In the genomic region with DNA sequence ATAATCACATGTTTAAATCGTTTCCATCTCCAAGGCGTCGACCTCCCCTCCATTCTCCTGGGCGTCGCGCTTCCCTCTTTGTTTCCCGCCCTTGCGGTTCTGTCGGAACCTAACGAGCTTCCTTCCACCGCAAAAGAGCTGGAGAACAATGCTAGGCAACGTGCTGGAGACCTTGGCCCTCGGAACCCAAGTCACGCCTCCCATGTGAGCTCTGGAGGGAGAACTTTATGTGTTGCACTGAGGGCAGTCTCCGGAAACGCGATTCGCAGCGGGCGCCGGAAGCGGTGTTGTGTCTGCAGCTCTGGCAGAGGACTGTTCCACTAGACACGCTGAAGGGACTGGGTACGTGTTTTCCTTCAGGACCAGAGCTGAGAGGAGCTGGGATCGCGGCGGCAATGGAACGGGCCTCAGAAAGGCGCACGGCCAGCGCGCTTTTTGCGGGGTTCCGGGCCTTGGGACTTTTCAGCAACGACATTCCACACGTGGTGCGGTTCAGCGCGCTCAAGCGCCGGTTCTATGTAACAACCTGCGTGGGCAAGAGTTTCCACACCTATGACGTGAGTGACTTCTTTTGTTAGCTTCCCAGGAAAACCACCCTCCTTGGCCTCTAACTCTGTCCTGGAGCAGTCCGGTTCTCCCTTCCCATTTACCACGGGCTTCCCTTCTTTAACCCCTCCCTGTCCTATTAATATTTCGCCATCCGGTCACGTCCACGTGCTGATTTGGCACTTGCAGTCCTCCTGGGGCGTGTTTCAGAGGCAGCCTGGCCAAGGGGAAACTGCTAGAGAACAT, we compare ENCODE assay signal across 8 cellular contexts. TPM values are rescaled to one million over a fixed set of nuclear protein-coding genes. Genes with fewer than 3 reads are reported as not detected.
DNase-seq lines count a peak whose midpoint lies in the region; ATAC-seq and TF ChIP-seq lines count a peak whose summit lies in the region.

A gene (plus strand): TSS at position 287 of the 792 bp plus-strand sequence. CDS start 109 bp downstream, at position 396.

- peaks cover 39% of the 10 kb centered on the region for H3K79me2 ChIP-seq in fibroblast of lung (ENCODE audit: control insufficient read depth, insufficient read depth, low read length)

- H2AFZ ChIP-seq in fibroblast of lung (ENCODE audit: low read length) = peak within 1 kb of the TSS; percentile 100

- H4K20me1 ChIP-seq in fibroblast of lung (ENCODE audit: control insufficient read depth, extremely low read depth, insufficient read depth, low read length) = no peaks in the 10 kb centered on the region

- TF ChIP-seq CTCF in LNCaP clone FGC (IDR thresholded peaks at IDR 0.05; ENCODE audit: control insufficient read depth, extremely low read depth, insufficient read depth) (no peak), fibroblast of lung (conservative IDR thresholded peaks at IDR 0.05 in 1 of 2, IDR thresholded peaks at IDR 0.05 in 1 of 2; ENCODE audit: low read depth in 1 of 2, low read length in 2 of 2) (no peak)

- H3K27me3 ChIP-seq in fibroblast of lung (ENCODE audit: control insufficient read depth, insufficient read depth, low read length) = no peaks in the 10 kb centered on the region

- H3K27me3 Mint-ChIP-seq in naive B cell = peaks cover 0 to 18% (median 4%) of the 10 kb centered on the region in 3 donors

- H3K36me3 Mint-ChIP-seq in naive B cell = peaks cover 0 to 7% of the 10 kb centered on the region in 2 donors
- peaks cover 38% of the 10 kb centered on the region for H3K36me3 Mint-ChIP-seq in stimulated activated effector memory CD8-positive, alpha-beta T cell treated with anti-CD3 and anti-CD28 coated beads, Interleukin-12 subunit alpha, Interleukin-12 subunit beta, amount 100 ng/mL, for 72 hours

- peak; percentile 89 to 91 for ATAC-seq in naive B cell (ENCODE audit: low read depth in 2 of 2)
- ATAC-seq in stimulated activated effector memory CD8-positive, alpha-beta T cell treated with anti-CD3 and anti-CD28 coated beads, Interleukin-12 subunit alpha, Interleukin-12 subunit beta, amount 100 ng/mL, for 72 hours = peak; percentile 99

- peak within 1 kb of the TSS; percentile 95 to 99 (median 96) for H3K27ac Mint-ChIP-seq in naive B cell
- peak within 1 kb of the TSS; percentile 95 for H3K27ac Mint-ChIP-seq in stimulated activated effector memory CD8-positive, alpha-beta T cell treated with anti-CD3 and anti-CD28 coated beads, Interleukin-12 subunit alpha, Interleukin-12 subunit beta, amount 100 ng/mL, for 72 hours

- no peaks in the 10 kb centered on the region for H3K36me3 ChIP-seq in fibroblast of lung (ENCODE audit: control insufficient read depth, insufficient read depth, low read length)

- DNase-seq in EH (ENCODE audit: low read depth) (peak; percentile 89), H4 (ENCODE audit: low spot score) (peak; percentile 95), LNCaP clone FGC (ENCODE audit: low read depth) (peak; percentile 84), RPMI8226 (peak; percentile 95), fibroblast of lung (ENCODE audit: low read depth in 2 of 2) (peak; percentile 92 to 95), naive B cell (peak; percentile 84)
- peak; percentile 75 to 78 for DNase-seq in activated T-helper 1 cell treated with anti-CD3 and anti-CD28 coated beads, Interleukin-2, amount 50 U/mL, for 16 hours (ENCODE audit: low read depth in 1 of 2, low spot score in 1 of 2)
- peak; percentile 89 to 96 for DNase-seq in stimulated activated effector memory CD8-positive, alpha-beta T cell treated with anti-CD3 and anti-CD28 coated beads, Interleukin-12 subunit alpha, Interleukin-12 subunit beta, amount 100 ng/mL, for 72 hours (ENCODE audit: low spot score in 2 of 2)

- peak within 1 kb of the TSS; percentile 93 to 99 (median 98) for H3K4me3 Mint-ChIP-seq in naive B cell
- peak within 1 kb of the TSS; percentile 94 for H3K4me3 Mint-ChIP-seq in stimulated activated effector memory CD8-positive, alpha-beta T cell treated with anti-CD3 and anti-CD28 coated beads, Interleukin-12 subunit alpha, Interleukin-12 subunit beta, amount 100 ng/mL, for 72 hours

- peak within 1 kb of the TSS; percentile 71 for H3K4me2 ChIP-seq in fibroblast of lung (ENCODE audit: extremely low read depth, insufficient read depth, low read length)

- H3K4me3 ChIP-seq in LNCaP clone FGC (ENCODE audit: low read depth, low read length) (peak within 1 kb of the TSS; percentile 97), fibroblast of lung (replicated peaks in 1 of 4; ENCODE audit: control extremely low read depth in 1 of 4, insufficient read depth in 1 of 4, low read depth in 3 of 4, low read length in 4 of 4) (peak within 1 kb of the TSS; percentile 77 to 99 (median 97))

- H3K9me3 ChIP-seq in fibroblast of lung (ENCODE audit: control insufficient read depth, insufficient read depth, low read depth, low read length) = no peaks in the 10 kb centered on the region

- H3K9ac ChIP-seq in fibroblast of lung (ENCODE audit: insufficient read depth, low read length) = peak within 1 kb of the TSS; percentile 84

- H3K9me3 Mint-ChIP-seq in naive B cell = peaks cover 0 to 3% (median 0%) of the 10 kb centered on the region in 7 donors
- H3K9me3 Mint-ChIP-seq in stimulated activated effector memory CD8-positive, alpha-beta T cell treated with anti-CD3 and anti-CD28 coated beads, Interleukin-12 subunit alpha, Interleukin-12 subunit beta, amount 100 ng/mL, for 72 hours = peaks cover 2% of the 10 kb centered on the region

- peak within 1 kb of the TSS; percentile 86 for H3K27ac ChIP-seq in fibroblast of lung (ENCODE audit: insufficient read depth, low read length)

- H3K4me1 ChIP-seq in fibroblast of lung (ENCODE audit: control insufficient read depth, extremely low read depth, insufficient read depth, low read length) = no peaks in the 10 kb centered on the region

- H3K4me1 Mint-ChIP-seq in naive B cell = peaks cover 22 to 29% (median 27%) of the 10 kb centered on the region in 3 donors
- H3K4me1 Mint-ChIP-seq in stimulated activated effector memory CD8-positive, alpha-beta T cell treated with anti-CD3 and anti-CD28 coated beads, Interleukin-12 subunit alpha, Interleukin-12 subunit beta, amount 100 ng/mL, for 72 hours = peaks cover 32% of the 10 kb centered on the region

RNA-seq across cellular contexts. Expression of the gene that starts here (rescaled TPM):
- total RNA-seq in H4 (2014; rRNA removed; shearing (Covaris generic)) = 41.3 and 44.5 TPM in 2 replicates
- 55.8 and 56.8 TPM in 2 replicates for total RNA-seq in fibroblast of lung
- polyA plus RNA-seq in fibroblast of lung (34.7 and 41.1 TPM in 2 replicates), naive B cell (ENCODE audit: low read depth in 6 of 6) (10 to 100 TPM; 15.5 to 26.5 (median 22.3) TPM)
- polyA plus RNA-seq in fibroblast of lung (2012) = 14.8 and 18.2 TPM in 2 replicates
- polyA minus RNA-seq in fibroblast of lung (ENCODE audit: low replicate concordance) = 11.0 and 16.4 TPM in 2 replicates

Comparison
In these comparisons a context has a peak if more than half of its experiments do, and no peak if none do; other contexts are left out.
1. Peak in every context shown above with its lines: DNase-seq, ATAC-seq, H3K4me3 ChIP-seq and H3K27ac ChIP-seq.